Comparison of ENCODE assay signal across 6 cellular contexts in the genomic region with DNA sequence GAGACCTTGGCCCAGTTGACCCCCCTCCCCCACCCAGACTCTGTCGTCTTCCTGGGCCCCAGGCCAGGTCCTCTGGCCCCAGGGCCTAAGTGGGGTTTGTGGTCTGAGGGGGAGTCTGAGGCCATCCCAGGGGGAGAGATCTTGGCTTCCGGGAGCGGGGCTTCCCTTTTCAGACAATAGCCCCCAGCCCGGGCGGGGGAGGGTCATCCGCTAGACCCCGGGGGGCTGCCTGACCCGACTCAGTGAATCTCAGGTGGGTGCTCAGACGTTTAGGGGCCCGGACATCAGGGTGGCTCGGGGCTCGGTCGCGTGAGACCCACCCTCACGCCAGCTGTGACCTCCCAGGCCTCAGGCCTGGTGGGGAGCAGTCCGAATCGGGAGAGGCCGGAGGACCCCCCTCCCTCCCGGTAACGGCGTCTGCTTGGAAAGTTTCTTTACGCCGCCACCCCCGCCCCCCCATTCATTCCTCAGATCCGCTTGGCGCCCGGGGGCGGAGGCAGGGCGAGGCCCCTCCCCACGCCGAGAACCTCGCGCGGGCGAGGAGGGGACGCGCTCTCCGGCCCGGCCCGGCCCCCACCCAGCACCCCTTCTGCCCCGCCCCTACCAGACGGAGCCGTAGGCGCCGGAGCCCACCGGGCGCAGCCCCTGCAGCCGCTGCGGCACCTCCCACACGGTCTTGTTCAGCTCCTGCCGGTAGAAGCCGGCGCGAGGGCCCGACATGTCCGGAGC. TPM values are rescaled to one million over a fixed set of nuclear protein-coding genes. Genes with fewer than 3 reads are reported as not detected.
A peak's percentile ranks its signal among the peaks of the same experiment; 100 is the strongest.
DNase-seq lines count a peak whose midpoint lies in the region; TF ChIP-seq lines count a peak whose summit lies in the region.

No MANE protein-coding gene starts in this region.

- H2AK5ac ChIP-seq in trophoblast cell (ENCODE audit: low read length), result no peak overlapping the region

- H3K4me2 ChIP-seq in OCI-LY3 (ENCODE audit: low read length), result peak overlapping the region; percentile 90
- H3K4me2 ChIP-seq in trophoblast cell (ENCODE audit: low read length), result peak overlapping the region; percentile 42

- H3K4me1 ChIP-seq in ES-I3 (ENCODE audit: insufficient read depth, low read length) (peaks cover 10% of the 10 kb centered on the region; the same call in 1 of the 2 replicates), OCI-LY3 (ENCODE audit: low read length) (peaks cover 13% of the 10 kb centered on the region), trophoblast cell (ENCODE audit: control insufficient read depth in 1 of 2, insufficient read depth in 2 of 2, low read length in 2 of 2) (peaks cover 6 to 9% of the 10 kb centered on the region in 2 experiments)

- H3K27me3 ChIP-seq in OCI-LY3 (ENCODE audit: low read depth, low read length) (no peaks in the 10 kb centered on the region), trophoblast cell (ENCODE audit: insufficient read depth, low read length) (peaks cover 36% of the 10 kb centered on the region)

- peak overlapping the region; percentile 42 for H3K27ac ChIP-seq in OCI-LY3 (ENCODE audit: low read length)
- no peak overlapping the region for H3K27ac ChIP-seq in trophoblast cell (ENCODE audit: low read depth, low read length)

- no peak overlapping the region for H2BK120ac ChIP-seq in trophoblast cell (ENCODE audit: insufficient read depth, low read length, poor library complexity)

- no peak overlapping the region for H2BK5ac ChIP-seq in trophoblast cell (ENCODE audit: low read depth, low read length, poor library complexity)

- H3K4ac ChIP-seq in trophoblast cell (ENCODE audit: low read depth, low read length), result no peak overlapping the region

- H2AFZ ChIP-seq in OCI-LY3 (ENCODE audit: low read depth, low read length), result no peak overlapping the region
- H2AFZ ChIP-seq in trophoblast cell (ENCODE audit: insufficient read depth, low read length, poor library complexity), result no peak overlapping the region

- H3K4me3 ChIP-seq in OCI-LY3 (ENCODE audit: low read length) (peak overlapping the region; percentile 99), trophoblast cell (ENCODE audit: low read depth, low read length) (no peak overlapping the region)

- no peaks in the 10 kb centered on the region for H4K20me1 ChIP-seq in OCI-LY3 (ENCODE audit: insufficient read depth, low read length)

- no peak overlapping the region for H3K14ac ChIP-seq in trophoblast cell (ENCODE audit: low read length)

- no peaks in the 10 kb centered on the region for H3K9me3 ChIP-seq in ES-I3 (ENCODE audit: control insufficient read depth, insufficient read depth, low read length)
- H3K9me3 ChIP-seq in OCI-LY3 (ENCODE audit: insufficient read depth, low read length), result no peaks in the 10 kb centered on the region
- H3K9me3 ChIP-seq in trophoblast cell (ENCODE audit: insufficient read depth, low read depth, low read length), result peaks cover 16% of the 10 kb centered on the region

- H3K18ac ChIP-seq in trophoblast cell (ENCODE audit: low read length), result no peak overlapping the region

- DNase-seq in central memory CD4-positive, alpha-beta T cell, result peak; percentile 13
- DNase-seq in trophoblast cell, result no peak
- no peak for DNase-seq in NCI-H1436 (lab: John Stamatoyannopoulos, UW)
- no peak for DNase-seq in NCI-H2107 (lab: John Stamatoyannopoulos, UW)

- H2BK12ac ChIP-seq in trophoblast cell (ENCODE audit: low read length), result no peak overlapping the region

- no peaks in the 10 kb centered on the region for H3K79me2 ChIP-seq in OCI-LY3 (ENCODE audit: low read length)
- H3K79me2 ChIP-seq in trophoblast cell (ENCODE audit: control insufficient read depth, insufficient read depth, low read length, poor library complexity), result no peaks in the 10 kb centered on the region

- H3K9ac ChIP-seq in ES-I3 (ENCODE audit: low read depth, low read length) (peak overlapping the region; percentile 45; the same call in 1 of the 2 replicates), OCI-LY3 (ENCODE audit: low read length) (peak overlapping the region; percentile 82), trophoblast cell (ENCODE audit: low read length) (no peak overlapping the region)

- no peak overlapping the region for H4K12ac ChIP-seq in trophoblast cell (ENCODE audit: low read depth, low read length)

- no peak overlapping the region for H4K91ac ChIP-seq in trophoblast cell (ENCODE audit: low read depth, low read length)

- TF ChIP-seq CTCF in OCI-LY3 (IDR thresholded peaks at IDR 0.05; ENCODE audit: low read depth, low read length), result no peak

- H3K79me1 ChIP-seq in trophoblast cell (ENCODE audit: low read length), result no peaks in the 10 kb centered on the region

- H3K23ac ChIP-seq in trophoblast cell (ENCODE audit: low read length), result no peak overlapping the region

- WGBS in trophoblast cell (ENCODE audit: extremely low coverage, insufficient coverage, insufficient read length), result no CpG with 5 or more reads among the region's 56 CpGs

- H3K36me3 ChIP-seq in ES-I3 (ENCODE audit: insufficient read depth, low read length) (no peaks in the 10 kb centered on the region), OCI-LY3 (replicated peaks; ENCODE audit: low read depth, low read length) (no peaks in the 10 kb centered on the region), trophoblast cell (ENCODE audit: control insufficient read depth in 1 of 2, insufficient read depth in 2 of 2, low read length in 2 of 2) (peaks cover 4 to 6% of the 10 kb centered on the region in 2 experiments)

- H4K8ac ChIP-seq in trophoblast cell (ENCODE audit: low read depth, low read length), result no peak overlapping the region

RNA-seq across cellular contexts. Expression of a gene that starts 0.4 kb away (rescaled TPM):
- polyA plus RNA-seq in trophoblast cell (2013), result 0.15 and 0.29 TPM in 2 replicates

RNA-seq across cellular contexts. Expression of a gene that starts 8.3 kb away (rescaled TPM):
- polyA plus RNA-seq in trophoblast cell (2013), result 2.5 and 2.7 TPM in 2 replicates

RNA-seq across cellular contexts. Expression of a gene that starts 18.7 kb away (rescaled TPM):
- 16.1 TPM in 2 replicates for polyA plus RNA-seq in trophoblast cell (2013)

RNA-seq across cellular contexts. Expression of a gene that starts 24.9 kb away (rescaled TPM):
- 9.8 and 10.1 TPM in 2 replicates for polyA plus RNA-seq in trophoblast cell (2013)

RNA-seq across cellular contexts. Expression of a gene that starts 37.7 kb away (rescaled TPM):
- polyA plus RNA-seq in trophoblast cell (2013), result 61.9 and 66.1 TPM in 2 replicates
